ENCODE assay signal across 26 cellular contexts in the genomic region with DNA sequence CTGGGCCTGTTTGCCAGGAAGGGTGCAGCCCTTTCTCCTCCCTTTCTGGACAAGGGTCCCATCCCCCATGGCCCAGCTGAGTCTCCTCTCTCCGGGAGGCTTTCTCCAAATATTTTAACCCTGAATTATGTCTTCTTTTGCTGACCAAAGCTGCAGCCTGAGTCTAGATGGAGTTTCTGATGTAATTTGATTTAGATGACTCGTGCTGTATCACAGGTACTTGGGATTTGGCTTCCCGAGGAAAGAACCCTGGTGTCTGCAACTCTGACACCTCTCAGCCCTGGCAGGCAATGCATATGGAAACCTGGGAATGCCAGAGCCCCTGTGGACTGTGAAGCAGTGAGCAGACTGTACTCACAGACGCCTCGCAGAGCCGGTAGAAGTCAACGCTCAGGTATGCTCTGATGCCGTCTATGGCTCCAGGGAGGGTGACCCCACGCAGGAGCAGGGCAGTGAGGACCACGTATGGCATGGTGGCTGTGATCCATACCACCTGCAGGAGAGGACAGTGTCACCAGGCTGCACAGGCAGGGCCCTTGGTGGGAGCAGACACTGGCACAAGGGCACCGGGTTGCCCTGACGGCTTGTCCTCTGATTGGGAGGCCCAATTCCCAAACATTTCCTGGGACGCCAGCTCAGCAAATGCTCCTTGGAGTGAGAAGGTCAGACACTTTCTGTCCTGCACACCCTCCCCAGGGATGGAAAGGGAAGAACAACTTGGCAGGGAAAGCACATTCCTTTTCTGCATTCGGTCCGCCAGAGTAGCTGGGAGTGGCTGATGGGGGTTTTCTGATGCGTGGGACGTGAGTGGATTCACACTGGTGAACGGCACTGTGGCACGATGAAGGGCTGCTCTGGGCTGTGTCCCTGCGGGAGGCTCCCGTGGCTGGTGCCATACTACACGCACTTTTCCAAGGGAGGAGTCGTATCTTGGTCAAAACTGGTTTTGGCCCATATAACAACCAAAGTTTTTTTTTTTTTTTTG. TPM values are rescaled to one million over a fixed set of nuclear protein-coding genes. Genes with fewer than 3 reads are reported as not detected.
DNase-seq lines count a peak whose midpoint lies in the region; ATAC-seq and TF ChIP-seq lines count a peak whose summit lies in the region.
"Had no signal": no experiment of that assay in that cellular context is flagged by ENCODE, and none has a peak within 500 bp of the region (broad histone marks: within the 10 kb centered on the region; RNA-seq: fewer than 3 reads in every experiment).

No MANE protein-coding gene starts in this region.

- H3K4me3 ChIP-seq in right cardiac atrium (ENCODE audit: low read length) (no peak overlapping the region), adipocyte (ENCODE audit: low read length) (no peak overlapping the region), thyroid gland (replicated peaks in 1 of 3) (no peak overlapping the region), testis (no peak overlapping the region)
- H3K4me3 ChIP-seq: A549, cardiac muscle cell, SJSA1, stomach had no signal

- H3K36me3 ChIP-seq in adipocyte (ENCODE audit: control insufficient read depth, insufficient read depth, low read length, severe bottlenecking) (no peaks in the 10 kb centered on the region), thyroid gland (no peaks in the 10 kb centered on the region), testis (ENCODE audit: low read depth, missing control alignments) (no peaks in the 10 kb centered on the region)
- H3K36me3 ChIP-seq: cardiac muscle cell, SJSA1, stomach had no signal

- H3K9me3 ChIP-seq in right cardiac atrium (ENCODE audit: control insufficient read depth, low read length) (no peaks in the 10 kb centered on the region), adipocyte (ENCODE audit: control insufficient read depth, low read length) (peaks cover 15% of the 10 kb centered on the region), thyroid gland (no peaks in the 10 kb centered on the region), testis (no peaks in the 10 kb centered on the region)
- H3K9me3 ChIP-seq: A549 had no signal

- H3K27ac ChIP-seq in right cardiac atrium (ENCODE audit: low read length): no peak overlapping the region
- H3K27ac ChIP-seq in thyroid gland: no peak overlapping the region
- H3K27ac ChIP-seq in testis: no peak overlapping the region
- H3K27ac ChIP-seq: A549, C4-2B, cardiac muscle cell, epithelial cell of prostate, SJSA1, stomach, VCaP had no signal

- TF ChIP-seq POLR2A in thyroid gland (IDR thresholded peaks at IDR 0.05): no peak
- no peak for TF ChIP-seq POLR2A in testis (IDR thresholded peaks at IDR 0.05)

- ATAC-seq in Right ventricle myocardium inferior: no peak
- ATAC-seq in right cardiac atrium: no peak
- no peak for ATAC-seq in GM21528 (IDR thresholded peaks at IDR 0.05; ENCODE audit: low FRiP score, unreplicated experiment)
- ATAC-seq: A549; naive thymus-derived CD8-positive, alpha-beta T cell had no signal

- intact Hi-C loops in Right ventricle myocardium inferior (cut with DNase I): no loop called here
- intact Hi-C loops in right cardiac atrium (cut with DNase I): no loop called here
- intact Hi-C loops in thyroid gland (cut with DNase I): no loop called here
- intact Hi-C loops in testis (cut with DNase I; ENCODE audit: low total_unique reads): no loop called here

- in situ Hi-C loops in KBM-7 (cut with MboI; ENCODE audit: low pct_unique_long_range_greater_than_20kb, low sequenced_read_pairs): no loop called here

- no peak overlapping the region for H3K9ac ChIP-seq in adipocyte (ENCODE audit: low read length)

- TF ChIP-seq CTCF in thyroid gland (IDR thresholded peaks at IDR 0.05) (no peak), testis (IDR thresholded peaks at IDR 0.05) (no peak)

- H3K4me1 ChIP-seq in right cardiac atrium (ENCODE audit: control insufficient read depth, insufficient read depth, low read length) (no peaks in the 10 kb centered on the region), adipocyte (ENCODE audit: control insufficient read depth, insufficient read depth, low read length) (peaks cover 20% of the 10 kb centered on the region), thyroid gland (peaks cover 4 to 7% of the 10 kb centered on the region in 2 donors), testis (no peaks in the 10 kb centered on the region)
- H3K4me1 ChIP-seq: A549, SJSA1, stomach had no signal

- DNase-seq in Right ventricle myocardium inferior (ENCODE audit: missing footprints) (peak; percentile 61), right cardiac atrium (no peak), adipocyte (ENCODE audit: low read depth) (peak; percentile 2), mesenteric fat pad (ENCODE audit: low spot score) (peak; percentile 86), thyroid gland (peak; percentile 47 to 62), KBM-7 (no peak), testis (no peak)
- DNase-seq: activated CD4-positive, alpha-beta T cell treated with anti-CD3 and anti-CD28 coated beads, Interleukin-2, amount 50 U/mL, for 4 hours; activated CD8-positive, alpha-beta memory T cell treated with anti-CD3 and anti-CD28 coated beads, Interleukin-2, amount 50 U/mL, for 48 hours; activated gamma-delta T cell; foreskin melanocyte; GOT3; hippocampal formation; NCI-H187; NCI-H774; stomach; T-helper 2 cell had no signal

- H3K27me3 ChIP-seq in right cardiac atrium (ENCODE audit: control insufficient read depth, insufficient read depth): no peaks in the 10 kb centered on the region
- peaks cover 16% of the 10 kb centered on the region for H3K27me3 ChIP-seq in adipocyte (replicated peaks; ENCODE audit: control insufficient read depth, insufficient read depth, low read length)
- H3K27me3 ChIP-seq in thyroid gland: no peaks in the 10 kb centered on the region
- no peaks in the 10 kb centered on the region for H3K27me3 ChIP-seq in testis
- H3K27me3 ChIP-seq: cardiac muscle cell, SJSA1 had no signal

- WGBS in right cardiac atrium: 63% methylated on average over 23 of the region's 23 CpGs
- WGBS in thyroid gland, 2 donors: 48% methylated on average over 14 to 20 of the region's 23 CpGs
- 51 to 64% methylated on average over 13 to 23 of the region's 23 CpGs for WGBS in testis, 2 donors

RNA-seq across cellular contexts. Expression of gene SLC6A3, which starts 24.7 kb away (rescaled TPM):
- not detected for total RNA-seq in Right ventricle myocardium inferior
- not detected for total RNA-seq in right cardiac atrium
- polyA plus RNA-seq in right cardiac atrium: not detected
- not detected for total RNA-seq in mesenteric fat pad
- under 1 TPM in 3 of 4 donors, not detected in 1; 0.54 to 0.67 (median 0.54) TPM for total RNA-seq in thyroid gland
- 1 to 10 TPM in 1 of 2 donors, under 1 TPM in 1; 0.55 to 1.5 TPM for total RNA-seq in testis
- 0.83 TPM for polyA plus RNA-seq in testis (ENCODE audit: insufficient read depth, low read depth, low replicate concordance)
- total RNA-seq: cardiac muscle cell, progenitor cell of endocrine pancreas, SJSA1, stomach had no signal
- polyA plus RNA-seq: cardiac muscle cell had no signal

Comparison
In these comparisons a context has a peak if more than half of its experiments do, and no peak if none do; other contexts are left out.
1. DNase-seq: peak in Right ventricle myocardium inferior (single experiment), adipocyte (single experiment), mesenteric fat pad (single experiment) and thyroid gland (2 of 2); none in right cardiac atrium (0 of 3), KBM-7 (single experiment) and testis (single experiment).